Comparison of ENCODE assay signal across 14 cellular contexts in the genomic region with DNA sequence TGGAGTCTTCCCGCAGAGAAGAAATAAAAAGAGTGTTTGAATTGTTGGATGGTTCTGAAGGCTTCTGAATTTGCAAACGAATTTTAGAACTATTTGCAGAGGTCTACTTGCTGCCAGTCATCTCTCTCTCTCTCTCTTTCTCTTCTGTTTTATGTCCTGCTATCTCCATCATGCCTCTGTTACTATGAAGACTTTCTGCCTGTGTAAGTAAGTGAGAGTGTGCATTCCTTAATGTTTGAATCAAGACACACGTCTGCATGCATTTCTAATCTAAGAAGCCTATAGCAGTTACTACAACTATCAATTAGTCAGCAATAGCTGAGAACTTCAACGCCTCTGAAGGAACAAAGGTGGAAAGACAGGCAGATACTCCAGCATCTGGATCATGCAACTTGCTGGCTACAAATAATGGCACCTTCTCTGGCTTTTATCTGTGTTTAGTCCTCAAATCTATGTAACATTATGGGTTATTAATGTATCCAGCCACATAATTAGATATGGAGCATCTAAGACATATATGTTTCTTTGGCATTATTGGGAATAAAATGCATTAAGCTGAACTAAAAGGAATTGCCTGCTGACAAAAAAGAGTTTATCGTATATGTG.
DNase-seq lines count a peak whose midpoint lies in the region; ATAC-seq and TF ChIP-seq lines count a peak whose summit lies in the region.
"Had no signal": no experiment of that assay in that cellular context is flagged by ENCODE, and none has a peak within 500 bp of the region (broad histone marks: within the 10 kb centered on the region; RNA-seq: fewer than 3 reads in every experiment).

No MANE protein-coding gene starts in this region.

- DNase-seq in right cardiac atrium (no peak), cardiac septum (ENCODE audit: low spot score) (no peak), inferior parietal cortex (ENCODE audit: extremely low spot score) (peak; percentile 70), prostate gland (ENCODE audit: low spot score) (no peak), COR-L47 (lab: John Stamatoyannopoulos, UW) (no peak), middle frontal gyrus (ENCODE audit: extremely low spot score, low spot score) (no peak), cerebellar nuclear complex (lab: John Stamatoyannopoulos, UW) (no peak)
- DNase-seq in activated naive CD8-positive, alpha-beta T cell treated with anti-CD3 and anti-CD28 coated beads for 36 hours = no peak
- DNase-seq: KBM-7, NCI-H1048, NCI-H1436 treated with DMSO at 0.1 percent for 48 hours, NCI-H2029 treated with DMSO at 0.1 percent for 48 hours, NCI-H524 had no signal

- H3K27ac ChIP-seq in right cardiac atrium (ENCODE audit: low read length) = peak overlapping the region; percentile 71
- H3K27ac ChIP-seq in prostate gland = peak overlapping the region; percentile 4 to 44
- H3K27ac ChIP-seq: BLaER1 had no signal

- H3K4me3 ChIP-seq in right cardiac atrium (ENCODE audit: low read length) = peak overlapping the region; percentile 36
- H3K4me3 ChIP-seq in prostate gland = peak overlapping the region in 1 of 2 donors; percentile 1
- H3K4me3 ChIP-seq: BLaER1 had no signal

- H3K4me1 Mint-ChIP-seq in activated naive CD8-positive, alpha-beta T cell treated with anti-CD3 and anti-CD28 coated beads for 36 hours = no peaks in the 10 kb centered on the region

- H3K4me1 ChIP-seq in right cardiac atrium (ENCODE audit: control insufficient read depth, insufficient read depth, low read length) (no peaks in the 10 kb centered on the region), prostate gland (replicated peaks) (no peaks in the 10 kb centered on the region)
- H3K4me1 ChIP-seq: BLaER1 had no signal

- TF ChIP-seq CTCF in prostate gland (IDR thresholded peaks at IDR 0.05) = no peak

- H3K27me3 ChIP-seq in right cardiac atrium (ENCODE audit: control insufficient read depth, insufficient read depth) (no peaks in the 10 kb centered on the region), prostate gland (replicated peaks; ENCODE audit: insufficient read depth) (no peaks in the 10 kb centered on the region)
- H3K27me3 ChIP-seq: BLaER1 had no signal

- no peak for ATAC-seq in right cardiac atrium

- H3K9me3 ChIP-seq in right cardiac atrium (ENCODE audit: control insufficient read depth, low read length) (no peaks in the 10 kb centered on the region), prostate gland (no peaks in the 10 kb centered on the region)
- H3K9me3 ChIP-seq: BLaER1 had no signal

- no peak overlapping the region for H3K27ac Mint-ChIP-seq in activated naive CD8-positive, alpha-beta T cell treated with anti-CD3 and anti-CD28 coated beads for 36 hours

- H3K9me3 Mint-ChIP-seq in activated naive CD8-positive, alpha-beta T cell treated with anti-CD3 and anti-CD28 coated beads for 36 hours = no peaks in the 10 kb centered on the region

- no peaks in the 10 kb centered on the region for H3K36me3 Mint-ChIP-seq in activated naive CD8-positive, alpha-beta T cell treated with anti-CD3 and anti-CD28 coated beads for 36 hours

- no peak overlapping the region for H3K4me3 Mint-ChIP-seq in activated naive CD8-positive, alpha-beta T cell treated with anti-CD3 and anti-CD28 coated beads for 36 hours

- intact Hi-C loops in right cardiac atrium (cut with DNase I) (no loop called here), cardiac septum (cut with DNase I) (loop anchor here (5.0 kb wide), 1 partner anchor 35 kb away; no protein-coding TSS in a partner anchor), prostate gland (cut with DNase I) (loop anchor here (10.0 kb wide), 1 partner anchor 93 kb away; no protein-coding TSS in a partner anchor)

- peaks cover 9% of the 10 kb centered on the region for H3K27me3 Mint-ChIP-seq in activated naive CD8-positive, alpha-beta T cell treated with anti-CD3 and anti-CD28 coated beads for 36 hours

- no peaks in the 10 kb centered on the region for H3K36me3 ChIP-seq in prostate gland
- H3K36me3 ChIP-seq: BLaER1 had no signal

- no peak for TF ChIP-seq POLR2A in prostate gland (IDR thresholded peaks at IDR 0.05)

- WGBS in right cardiac atrium = 59% methylated on average over 5 of the region's 5 CpGs
- 68% methylated on average over 5 of the region's 5 CpGs for WGBS in prostate gland

Comparison
In these comparisons a context has a peak if more than half of its experiments do, and no peak if none do; other contexts are left out.
1. intact Hi-C loops: an anchor here in cardiac septum (5.0 kb wide) and prostate gland (10.0 kb wide); none called in right cardiac atrium.